19 cellular contexts compared by ENCODE assay signal in the genomic region with DNA sequence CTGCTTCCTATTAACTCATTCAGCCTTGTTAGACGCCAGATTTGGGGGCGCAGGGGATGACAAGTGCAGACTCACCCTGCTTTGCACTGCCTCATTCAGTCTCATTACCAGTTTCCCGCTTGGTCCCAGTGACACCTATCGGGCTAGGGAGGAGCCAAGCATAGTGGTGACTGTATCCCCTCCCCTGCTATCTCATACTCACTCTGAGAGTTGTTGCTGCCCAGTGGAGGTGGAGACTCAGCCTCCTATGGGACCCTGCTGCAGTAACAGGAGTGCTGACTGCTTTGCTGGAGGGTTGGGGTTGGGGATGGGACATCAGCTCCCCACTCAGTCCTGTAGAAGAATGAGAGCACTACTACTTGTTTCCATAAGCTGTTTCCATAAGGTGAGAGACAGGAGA.
"Had no signal": no experiment of that assay in that cellular context is flagged by ENCODE, and none has a peak within 500 bp of the region (broad histone marks: within the 10 kb centered on the region; RNA-seq: fewer than 3 reads in every experiment).

No MANE protein-coding gene starts in this region.

- H2AFZ ChIP-seq: hepatocyte had no signal

- H3K36me3 Mint-ChIP-seq: mesothelial cell of epicardium, natural killer cell, type B pancreatic cell had no signal

- H3K79me2 ChIP-seq: hepatocyte had no signal

- H3K9me3 ChIP-seq: esophagus squamous epithelium, suprapubic skin, thyroid gland had no signal

- H3K4me2 ChIP-seq: hepatocyte had no signal

- DNase-seq: effector memory CD8-positive, alpha-beta T cell; esophagus squamous epithelium; foreskin fibroblast; islet precursor cell; mammary epithelial cell; natural killer cell; posterior cingulate gyrus; stimulated activated CD4-positive, alpha-beta T cell treated with anti-CD3 and anti-CD28 coated beads, Interleukin-2, amount 100 ng/mL, for 24 hours; stimulated activated CD4-positive, alpha-beta T cell treated with anti-CD3 and anti-CD28 coated beads, Interleukin-4, amount 100 ng/mL, for 4 hours; stimulated activated naive CD4-positive, alpha-beta T cell; thyroid gland had no signal

- H3K4me1 ChIP-seq: esophagus squamous epithelium, suprapubic skin, thyroid gland had no signal

- H3K4me3 Mint-ChIP-seq: dendritic cell treated with granulocyte-macrophage colony-stimulating factor and Interleukin-4, amounts not matched to agents 40 ng/mL and 50 ng/mL, for 4 days; effector memory CD8-positive, alpha-beta T cell; mesothelial cell of epicardium; natural killer cell; neural crest cell; type B pancreatic cell had no signal

- H3K27me3 ChIP-seq: hepatocyte, suprapubic skin, thyroid gland had no signal

- H3K27ac ChIP-seq: esophagus squamous epithelium, hepatocyte, suprapubic skin, thyroid gland had no signal

- H3K9me3 Mint-ChIP-seq: dendritic cell treated with granulocyte-macrophage colony-stimulating factor and Interleukin-4, amounts not matched to agents 40 ng/mL and 50 ng/mL, for 4 days; effector memory CD8-positive, alpha-beta T cell; natural killer cell; neural crest cell; type B pancreatic cell had no signal

- H3K4me3 ChIP-seq: esophagus squamous epithelium, hepatocyte, suprapubic skin, thyroid gland had no signal

- H3K27ac Mint-ChIP-seq: dendritic cell treated with granulocyte-macrophage colony-stimulating factor and Interleukin-4, amounts not matched to agents 40 ng/mL and 50 ng/mL, for 4 days; effector memory CD8-positive, alpha-beta T cell; mesothelial cell of epicardium; natural killer cell; type B pancreatic cell had no signal

- H3K4me1 Mint-ChIP-seq: neural crest cell had no signal

- ATAC-seq: effector memory CD8-positive, alpha-beta T cell; left lobe of liver; natural killer cell; sciatic nerve had no signal

- H3K36me3 ChIP-seq: esophagus squamous epithelium, suprapubic skin, thyroid gland had no signal

- H3K27me3 Mint-ChIP-seq: dendritic cell treated with granulocyte-macrophage colony-stimulating factor and Interleukin-4, amounts not matched to agents 40 ng/mL and 50 ng/mL, for 4 days; type B pancreatic cell had no signal
